In the genomic region with DNA sequence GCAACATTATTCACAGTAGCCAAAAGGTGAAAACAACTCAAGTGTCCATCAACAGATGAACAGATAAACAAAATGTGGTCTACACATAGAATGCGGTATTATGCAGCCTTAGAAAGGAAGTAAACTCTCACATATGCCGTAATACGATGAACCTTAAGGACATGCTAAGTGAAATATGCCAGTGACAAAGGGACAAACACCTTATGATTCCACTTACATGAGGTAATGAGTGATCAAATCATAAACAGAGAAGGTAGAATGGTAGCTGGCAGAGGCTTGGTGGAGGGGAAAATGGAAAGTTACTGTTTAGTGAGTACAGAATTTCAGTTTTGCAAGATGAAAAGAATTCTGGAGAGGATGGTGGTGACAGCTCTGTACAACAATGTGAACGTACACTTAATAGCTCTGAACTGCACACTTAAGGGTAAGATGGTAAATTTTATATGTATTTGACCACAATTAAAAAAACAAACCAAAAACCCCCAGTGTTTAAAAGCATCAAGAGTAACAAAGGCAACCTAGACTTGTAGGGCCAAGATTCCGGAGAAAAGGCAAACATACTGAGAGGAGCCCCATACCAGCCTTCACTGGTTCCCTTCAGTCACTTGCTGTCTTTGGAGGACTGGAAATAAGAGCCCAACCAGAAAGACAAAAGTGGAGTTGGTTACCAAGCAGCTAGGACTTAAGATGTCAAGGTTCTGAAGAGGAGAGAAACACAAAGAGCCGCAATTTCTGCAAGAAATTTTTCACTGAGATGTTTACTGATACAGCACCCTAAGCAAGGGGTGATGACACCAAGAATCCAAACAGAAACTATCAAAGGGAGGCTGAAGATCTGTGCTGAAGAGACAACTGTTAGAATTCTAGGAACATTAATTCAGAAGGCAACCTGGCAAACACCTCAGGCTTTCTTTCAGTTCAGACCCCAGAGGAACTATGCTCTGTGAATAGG, we compare ENCODE assay signal across 9 cellular contexts.
A peak's percentile ranks its signal among the peaks of the same experiment; 100 is the strongest.
DNase-seq lines count a peak whose midpoint lies in the region; ATAC-seq and TF ChIP-seq lines count a peak whose summit lies in the region.
"Had no signal": no experiment of that assay in that cellular context is flagged by ENCODE, and none has a peak within 500 bp of the region (broad histone marks: within the 10 kb centered on the region; RNA-seq: fewer than 3 reads in every experiment).

No MANE protein-coding gene starts in this region.

- no peak overlapping the region for H3K4me2 ChIP-seq in neuronal stem cell (ENCODE audit: insufficient read depth, low read length, poor library complexity, severe bottlenecking)

- H2BK12ac ChIP-seq in neuronal stem cell (ENCODE audit: low read length): no peak overlapping the region

- CTCF ChIA-PET in activated CD8-positive, alpha-beta T cell treated with anti-CD3 and anti-CD28 coated beads, Interleukin-2, amount 10 ng/mL, durations not matched to agents 7 days and 5 days (lab: Charles Lee): interaction anchor here (0.6 to 1.4 kb wide), 2 partner anchors 9 to 62 kb away, joined by 3 to 4 read pairs; no protein-coding TSS in a partner anchor

- H3K27me3 Mint-ChIP-seq in activated CD8-positive, alpha-beta T cell treated with anti-CD3 and anti-CD28 coated beads, Interleukin-2, amount 10 ng/mL, durations not matched to agents 7 days and 5 days (ENCODE audit: low read depth): no peaks in the 10 kb centered on the region
- no peaks in the 10 kb centered on the region for H3K27me3 Mint-ChIP-seq in natural killer cell treated with Interleukin-12 subunit alpha and Interleukin-12 subunit beta and Interleukin-15 and Interleukin-18, amount 100 ng/mL, for 72 hours

- no peak overlapping the region for H3K23ac ChIP-seq in neuronal stem cell (ENCODE audit: low read depth, low read length, poor library complexity)

- H2BK5ac ChIP-seq in neuronal stem cell (ENCODE audit: low read length): no peak overlapping the region

- H2AFZ ChIP-seq in neuronal stem cell (ENCODE audit: low read length): no peak overlapping the region

- H3K9me3 Mint-ChIP-seq in activated CD8-positive, alpha-beta T cell treated with anti-CD3 and anti-CD28 coated beads, Interleukin-2, amount 10 ng/mL, durations not matched to agents 7 days and 5 days (ENCODE audit: insufficient read depth): no peaks in the 10 kb centered on the region
- no peaks in the 10 kb centered on the region for H3K9me3 Mint-ChIP-seq in natural killer cell treated with Interleukin-12 subunit alpha and Interleukin-12 subunit beta and Interleukin-15 and Interleukin-18, amount 100 ng/mL, for 72 hours

- peak overlapping the region; percentile 15 for H3K4me3 Mint-ChIP-seq in activated CD8-positive, alpha-beta T cell treated with anti-CD3 and anti-CD28 coated beads, Interleukin-2, amount 10 ng/mL, durations not matched to agents 7 days and 5 days
- peak overlapping the region; percentile 68 for H3K4me3 Mint-ChIP-seq in natural killer cell treated with Interleukin-12 subunit alpha and Interleukin-12 subunit beta and Interleukin-15 and Interleukin-18, amount 100 ng/mL, for 72 hours

- H3K9me3 ChIP-seq in BE2C (no peaks in the 10 kb centered on the region), neuronal stem cell (replicated peaks in 1 of 2; ENCODE audit: control insufficient read depth in 2 of 2, insufficient read depth in 1 of 2, low read depth in 1 of 2, low read length in 2 of 2) (no peaks in the 10 kb centered on the region)
- H3K9me3 ChIP-seq: SJSA1 had no signal

- H3K18ac ChIP-seq in neuronal stem cell (ENCODE audit: low read length): no peak overlapping the region

- no peak overlapping the region for H4K91ac ChIP-seq in neuronal stem cell (ENCODE audit: low read depth, low read length, poor library complexity)

- H3K27ac Mint-ChIP-seq in activated CD8-positive, alpha-beta T cell treated with anti-CD3 and anti-CD28 coated beads, Interleukin-2, amount 10 ng/mL, durations not matched to agents 7 days and 5 days: peak overlapping the region; percentile 71
- peak overlapping the region; percentile 63 for H3K27ac Mint-ChIP-seq in natural killer cell treated with Interleukin-12 subunit alpha and Interleukin-12 subunit beta and Interleukin-15 and Interleukin-18, amount 100 ng/mL, for 72 hours

- H3K4ac ChIP-seq in neuronal stem cell (ENCODE audit: low read length): no peak overlapping the region

- H2AK5ac ChIP-seq in neuronal stem cell (ENCODE audit: low read depth, low read length): no peak overlapping the region

- WGBS in neuronal stem cell (ENCODE audit: extremely low coverage in 2 of 2, insufficient read length in 2 of 2, insufficient replicate concordance in 1 of 2), 2 donors: no CpG with 5 or more reads among the region's 6 CpGs

- H3K36me3 Mint-ChIP-seq in activated CD8-positive, alpha-beta T cell treated with anti-CD3 and anti-CD28 coated beads, Interleukin-2, amount 10 ng/mL, durations not matched to agents 7 days and 5 days (ENCODE audit: low read depth): peaks cover 21% of the 10 kb centered on the region
- H3K36me3 Mint-ChIP-seq in natural killer cell treated with Interleukin-12 subunit alpha and Interleukin-12 subunit beta and Interleukin-15 and Interleukin-18, amount 100 ng/mL, for 72 hours: no peaks in the 10 kb centered on the region

- no peak overlapping the region for H2BK15ac ChIP-seq in neuronal stem cell (ENCODE audit: low read length)

- peak; percentile 30 for ATAC-seq in GM18861 (IDR thresholded peaks at IDR 0.05; ENCODE audit: unreplicated experiment)
- ATAC-seq in HG03103 (IDR thresholded peaks at IDR 0.05; ENCODE audit: low read depth, unreplicated experiment): peak; percentile 25
- peak; percentile 67 for ATAC-seq in activated CD8-positive, alpha-beta T cell treated with anti-CD3 and anti-CD28 coated beads, Interleukin-2, amount 10 ng/mL, durations not matched to agents 7 days and 5 days
- peak; percentile 65 to 75 for ATAC-seq in natural killer cell treated with Interleukin-12 subunit alpha and Interleukin-12 subunit beta and Interleukin-15 and Interleukin-18, amount 100 ng/mL, for 72 hours

- H3K36me3 ChIP-seq in BE2C: no peaks in the 10 kb centered on the region
- peaks cover 0 to 39% of the 10 kb centered on the region in 2 donors for H3K36me3 ChIP-seq in neuronal stem cell (replicated peaks in 1 of 2; ENCODE audit: control insufficient read depth in 2 of 2, insufficient read depth in 2 of 2, low read length in 2 of 2)

- H3K4me1 Mint-ChIP-seq in activated CD8-positive, alpha-beta T cell treated with anti-CD3 and anti-CD28 coated beads, Interleukin-2, amount 10 ng/mL, durations not matched to agents 7 days and 5 days (ENCODE audit: low read depth): peaks cover 65% of the 10 kb centered on the region
- H3K4me1 Mint-ChIP-seq in natural killer cell treated with Interleukin-12 subunit alpha and Interleukin-12 subunit beta and Interleukin-15 and Interleukin-18, amount 100 ng/mL, for 72 hours (ENCODE audit: low read depth in 2 of 2): peaks cover 52 to 68% of the 10 kb centered on the region in 2 donors

- no peak overlapping the region for H3K27ac ChIP-seq in neuronal stem cell (replicated peaks; ENCODE audit: low read length)
- H3K27ac ChIP-seq: SJSA1 had no signal

- H3K4me1 ChIP-seq in BE2C: no peaks in the 10 kb centered on the region; the same call in 1 of the 2 replicates
- no peaks in the 10 kb centered on the region for H3K4me1 ChIP-seq in neuronal stem cell (ENCODE audit: control insufficient read depth in 2 of 2, insufficient read depth in 1 of 2, low read depth in 1 of 2, low read length in 2 of 2)

- H3K14ac ChIP-seq in neuronal stem cell (ENCODE audit: low read length): no peak overlapping the region

- H3K9ac ChIP-seq in neuronal stem cell (ENCODE audit: low read depth, low read length, poor library complexity): no peak overlapping the region

- H3K4me3 ChIP-seq in BE2C (ENCODE audit: low read depth, low read length) (no peak overlapping the region), neuronal stem cell (ENCODE audit: low read length in 2 of 2) (no peak overlapping the region)
- H3K4me3 ChIP-seq: SJSA1 had no signal

- H2BK120ac ChIP-seq in neuronal stem cell (ENCODE audit: low read depth, low read length): no peak overlapping the region

- POLR2A ChIA-PET in activated CD8-positive, alpha-beta T cell treated with anti-CD3 and anti-CD28 coated beads, Interleukin-2, amount 10 ng/mL, durations not matched to agents 7 days and 5 days (lab: Charles Lee): interaction anchor here (0.5 to 2.4 kb wide), 4 partner anchors 16 to 64 kb away, joined by 3 to 13 read pairs (median 3); a partner anchor contains a TSS

- DNase-seq in activated CD8-positive, alpha-beta T cell treated with anti-CD3 and anti-CD28 coated beads, Interleukin-2, amount 10 ng/mL, durations not matched to agents 7 days and 5 days: no peak
- no peak for DNase-seq in natural killer cell treated with Interleukin-12 subunit alpha and Interleukin-12 subunit beta and Interleukin-15 and Interleukin-18, amount 100 ng/mL, for 72 hours (ENCODE audit: low spot score)
- DNase-seq in BE2C (no peak), NCI-H82 (lab: John Stamatoyannopoulos, UW) (no peak), neuronal stem cell (ENCODE audit: low spot score) (no peak)
- no peak for DNase-seq in stimulated activated CD4-positive, alpha-beta T cell treated with anti-CD3 and anti-CD28 coated beads, Interleukin-1b, Interleukin-23, amount 100 ng/mL, for 48 hours

- peaks cover 3% of the 10 kb centered on the region for H3K79me1 ChIP-seq in neuronal stem cell (ENCODE audit: low read depth, low read length)

- TF ChIP-seq CTCF in BE2C (IDR thresholded peaks at IDR 0.05; ENCODE audit: low read depth, low read length): no peak

- no peak overlapping the region for H4K8ac ChIP-seq in neuronal stem cell (ENCODE audit: low read depth, low read length)

- H3K27me3 ChIP-seq in BE2C: no peaks in the 10 kb centered on the region
- H3K27me3 ChIP-seq in neuronal stem cell (ENCODE audit: control insufficient read depth in 3 of 3, insufficient read depth in 3 of 3, low read depth in 1 of 3, low read length in 3 of 3): no peaks in the 10 kb centered on the region
- H3K27me3 ChIP-seq: SJSA1 had no signal
